In the genomic region with DNA sequence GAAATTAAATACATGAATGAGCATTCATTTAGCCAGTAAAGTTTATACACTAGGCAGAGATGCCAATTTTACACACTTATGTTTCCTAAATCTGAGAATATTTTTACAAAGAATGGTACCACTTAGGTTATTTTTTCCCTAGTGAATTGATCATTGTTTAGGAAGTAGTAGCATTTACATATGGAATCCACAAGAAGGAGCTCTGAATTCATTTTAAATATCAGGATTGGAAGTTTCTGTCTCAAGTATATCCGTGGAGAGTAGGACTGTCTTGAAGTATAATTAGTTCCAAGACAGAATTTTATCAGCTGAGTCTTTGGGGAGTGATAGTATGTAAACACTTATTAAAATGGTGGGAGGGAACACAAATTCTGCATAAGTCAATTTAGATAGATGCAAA, we compare ENCODE assay signal across 11 cellular contexts.
DNase-seq lines count a peak whose midpoint lies in the region; ATAC-seq, FAIRE-seq and TF ChIP-seq lines count a peak whose summit lies in the region.
"Had no signal": no experiment of that assay in that cellular context is flagged by ENCODE, and none has a peak within 500 bp of the region (broad histone marks: within the 10 kb centered on the region; RNA-seq: fewer than 3 reads in every experiment).

No MANE protein-coding gene starts in this region.

- intact Hi-C loops in K562 (cut with micrococcal nuclease): no loop called here

- in situ Hi-C loops in K562 (cut with MboI): no loop called here

- peak; percentile 37 to 66 for TF ChIP-seq RAD21 in K562 (CRISPR knock-in tag; conservative IDR thresholded peaks at IDR 0.05 in 1 of 2, IDR thresholded peaks at IDR 0.05 in 1 of 2)

- H3K9me3 ChIP-seq in Loucy (ENCODE audit: insufficient read depth, low read depth, low read length) (no peaks in the 10 kb centered on the region), K562 (replicated peaks; ENCODE audit: control insufficient read depth, insufficient read depth, low read depth, low read length) (no peaks in the 10 kb centered on the region)

- no peaks in the 10 kb centered on the region for H3K9me2 ChIP-seq in Loucy (replicated peaks; ENCODE audit: low read depth, low read length)

- H3K9ac ChIP-seq in Loucy (ENCODE audit: low read depth, low read length, poor library complexity, severe bottlenecking) (no peak overlapping the region), K562 (ENCODE audit: insufficient read depth in 1 of 2, low read depth in 2 of 2, low read length in 2 of 2) (no peak overlapping the region)
- H3K9ac ChIP-seq: KMS-11 had no signal

- TF ChIP-seq CTCF in Loucy (conservative IDR thresholded peaks at IDR 0.05; ENCODE audit: low read length) (peak; percentile 14; the same call in 1 of the 2 replicates), K562 (IDR thresholded peaks at IDR 0.05 in 2 of 3, conservative IDR thresholded peaks at IDR 0.05 in 1 of 3; ENCODE audit: insufficient read depth in 2 of 3, low read depth in 1 of 3, low read length in 3 of 3) (peak in 1 of 3 experiments; percentile 28; a peak in 1 of 6 replicates)

- 0% methylated on average over 1 of the region's 1 CpG for WGBS in K562 (ENCODE audit: insufficient coverage, low coverage, missing lambda C conversion rate)

- H3K79me2 ChIP-seq in Loucy (ENCODE audit: insufficient read depth, low read length) (no peaks in the 10 kb centered on the region), K562 (ENCODE audit: control insufficient read depth, insufficient read depth, low read length) (no peaks in the 10 kb centered on the region)

- H2AFZ ChIP-seq in Loucy (ENCODE audit: low read length): no peak overlapping the region
- no peak overlapping the region for H2AFZ ChIP-seq in K562 (ENCODE audit: low read depth, low read length)

- POLR2A ChIA-PET in K562 (lab: Yijun Ruan, JAX): no interaction called here

- peak; percentile 14 for DNase-seq in COLO829 (ENCODE audit: low spot score)
- no peak for DNase-seq in K562 (ENCODE audit: extremely low read depth in 1 of 4, low spot score in 3 of 4)
- DNase-seq in lung microvascular endothelial cell (ENCODE audit: low read depth in 2 of 2): peak; percentile 27 to 40
- DNase-seq in stimulated activated CD4-positive, alpha-beta T cell treated with anti-CD3 and anti-CD28 coated beads, Interleukin-4, amount 100 ng/mL, for 4 hours: no peak
- DNase-seq in 8988T: no peak
- DNase-seq in hepatic stellate cell (ENCODE audit: low spot score): no peak
- DNase-seq: activated CD8-positive, alpha-beta T cell treated with anti-CD3 and anti-CD28 coated beads, Interleukin-2, amount 10 ng/mL, durations not matched to agents 7 days and 5 days had no signal

- H4K20me1 ChIP-seq in Loucy (ENCODE audit: insufficient read depth, low read length, poor library complexity, severe bottlenecking): no peaks in the 10 kb centered on the region
- no peaks in the 10 kb centered on the region for H4K20me1 ChIP-seq in K562 (replicated peaks; ENCODE audit: control insufficient read depth, insufficient read depth, low read length)

- BruUV-seq in K562 (replicated peaks; lab: Mats Ljungman, UMichigan): no TSS peak

- CTCF ChIA-PET in K562 (lab: Yijun Ruan, JAX; ENCODE audit: low intra/inter-chr PET ratio): no interaction called here

- H3K4me2 ChIP-seq in Loucy (ENCODE audit: low read depth, low read length, poor library complexity, severe bottlenecking) (no peak overlapping the region), K562 (ENCODE audit: insufficient read depth, low read length) (no peak overlapping the region)
- H3K4me2 ChIP-seq: KMS-11 had no signal

- no peaks in the 10 kb centered on the region for H3K36me3 ChIP-seq in Loucy (ENCODE audit: insufficient read depth, low read length)
- no peaks in the 10 kb centered on the region for H3K36me3 ChIP-seq in K562 (ENCODE audit: control insufficient read depth, insufficient read depth, low read length)

- no peak for FAIRE-seq in K562 (lab: Jason Lieb, UNC)
- FAIRE-seq: G401.6 had no signal

- H3K27me3 ChIP-seq in Loucy (ENCODE audit: insufficient read depth, low read length, poor library complexity, severe bottlenecking) (no peaks in the 10 kb centered on the region), K562 (ENCODE audit: control insufficient read depth in 2 of 2, insufficient read depth in 2 of 2, low read length in 2 of 2) (no peaks in the 10 kb centered on the region)

- TF ChIP-seq EP300 in K562 (IDR thresholded peaks at IDR 0.05; ENCODE audit: low read length): no peak

- no peak for TF ChIP-seq POLR2A in K562 (conservative IDR thresholded peaks at IDR 0.05)

- H3K9me1 ChIP-seq in K562 (ENCODE audit: control insufficient read depth, insufficient read depth, low read length): no peaks in the 10 kb centered on the region

- ATAC-seq in K562 (no peak), GM18519 (IDR thresholded peaks at IDR 0.05; ENCODE audit: low FRiP score, unreplicated experiment) (no peak)
- ATAC-seq: activated CD8-positive, alpha-beta T cell treated with anti-CD3 and anti-CD28 coated beads, Interleukin-2, amount 10 ng/mL, durations not matched to agents 7 days and 5 days had no signal

- H3K27ac ChIP-seq in K562 (ENCODE audit: extremely low read depth, low read depth, low read length): no peak overlapping the region
- H3K27ac ChIP-seq: KMS-11 had no signal

- no peaks in the 10 kb centered on the region for H3K4me1 ChIP-seq in Loucy (ENCODE audit: insufficient read depth, low read length, poor library complexity, severe bottlenecking)
- no peaks in the 10 kb centered on the region for H3K4me1 ChIP-seq in K562 (replicated peaks in 1 of 2; ENCODE audit: control insufficient read depth in 2 of 2, insufficient read depth in 2 of 2, low read length in 2 of 2)

- H3F3A ChIP-seq in Loucy (ENCODE audit: low read depth): no peaks in the 10 kb centered on the region

- H3K4me3 ChIP-seq in Loucy (ENCODE audit: low read length, poor library complexity, severe bottlenecking) (no peak overlapping the region), K562 (no peak overlapping the region)

TF ChIP-seq in K562, 482 proteins besides CTCF, POLR2A, EP300 and RAD21 (continues in another document):
- TF ChIP-seq SPI1 (IDR thresholded peaks at IDR 0.05; ENCODE audit: borderline replicate concordance, low read depth, low read length) (no peak), ZKSCAN1 (IDR thresholded peaks at IDR 0.05; ENCODE audit: low read depth, low read length) (no peak), SRF (CRISPR knock-in tag; IDR thresholded peaks at IDR 0.05) (no peak), ELK1 (CRISPR knock-in tag; IDR thresholded peaks at IDR 0.05) (no peak), PYGO2 (tag; IDR thresholded peaks at IDR 0.05) (no peak), CTBP1 (IDR thresholded peaks at IDR 0.05; ENCODE audit: borderline replicate concordance) (no peak), IRF1 (CRISPR knock-in tag; IDR thresholded peaks at IDR 0.05; ENCODE audit: borderline replicate concordance) (no peak), POLR3G (IDR thresholded peaks at IDR 0.05; ENCODE audit: extremely low read depth, insufficient read length, insufficient replicate concordance) (no peak)
- TF ChIP-seq, protein P1, sequence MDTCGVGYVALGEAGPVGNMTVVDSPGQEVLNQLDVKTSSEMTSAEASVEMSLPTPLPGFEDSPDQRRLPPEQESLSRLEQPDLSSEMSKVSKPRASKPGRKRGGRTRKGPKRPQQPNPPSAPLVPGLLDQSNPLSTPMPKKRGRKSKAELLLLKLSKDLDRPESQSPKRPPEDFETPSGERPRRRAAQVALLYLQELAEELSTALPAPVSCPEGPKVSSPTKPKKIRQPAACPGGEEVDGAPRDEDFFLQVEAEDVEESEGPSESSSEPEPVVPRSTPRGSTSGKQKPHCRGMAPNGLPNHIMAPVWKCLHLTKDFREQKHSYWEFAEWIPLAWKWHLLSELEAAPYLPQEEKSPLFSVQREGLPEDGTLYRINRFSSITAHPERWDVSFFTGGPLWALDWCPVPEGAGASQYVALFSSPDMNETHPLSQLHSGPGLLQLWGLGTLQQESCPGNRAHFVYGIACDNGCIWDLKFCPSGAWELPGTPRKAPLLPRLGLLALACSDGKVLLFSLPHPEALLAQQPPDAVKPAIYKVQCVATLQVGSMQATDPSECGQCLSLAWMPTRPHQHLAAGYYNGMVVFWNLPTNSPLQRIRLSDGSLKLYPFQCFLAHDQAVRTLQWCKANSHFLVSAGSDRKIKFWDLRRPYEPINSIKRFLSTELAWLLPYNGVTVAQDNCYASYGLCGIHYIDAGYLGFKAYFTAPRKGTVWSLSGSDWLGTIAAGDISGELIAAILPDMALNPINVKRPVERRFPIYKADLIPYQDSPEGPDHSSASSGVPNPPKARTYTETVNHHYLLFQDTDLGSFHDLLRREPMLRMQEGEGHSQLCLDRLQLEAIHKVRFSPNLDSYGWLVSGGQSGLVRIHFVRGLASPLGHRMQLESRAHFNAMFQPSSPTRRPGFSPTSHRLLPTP (IDR thresholded peaks at IDR 0.05; ENCODE audit: borderline replicate concordance, extremely low read depth, insufficient read length): no peak

Comparison
In these comparisons a context has a peak if more than half of its experiments do, and no peak if none do; other contexts are left out.
1. DNase-seq: peak in COLO829 (single experiment) and lung microvascular endothelial cell (2 of 2); none in K562 (0 of 4), stimulated activated CD4-positive, alpha-beta T cell treated with anti-CD3 and anti-CD28 coated beads, Interleukin-4, amount 100 ng/mL, for 4 hours (0 of 2), 8988T (single experiment) and hepatic stellate cell (single experiment).